Comparison of ENCODE assay signal across 1 cellular context in genomic region chr1:155696524-155696923, GRCh38.
TF ChIP-seq lines count a peak whose summit lies in the region.

No MANE protein-coding gene starts in this region.

TF ChIP-seq in K562, 482 proteins besides CTCF, POLR2A, EP300 and RAD21 (continued from another document):
- TF ChIP-seq CHD7 (IDR thresholded peaks at IDR 0.05; ENCODE audit: low read depth, low read length) (no peak), TAF9B (IDR thresholded peaks at IDR 0.05; ENCODE audit: partially characterized antibody) (no peak), HDGF (IDR thresholded peaks at IDR 0.05) (no peak), KAT7 (CRISPR knock-in tag; IDR thresholded peaks at IDR 0.05; ENCODE audit: borderline replicate concordance) (no peak), RCOR1 (IDR thresholded peaks at IDR 0.05; ENCODE audit: borderline replicate concordance in 1 of 2, low read depth in 2 of 2, low read length in 2 of 2) (no peak), ATF3 (IDR thresholded peaks at IDR 0.05) (0 out of 2 replicates have a peak, but pooled peaks have one; percentile 45), ATF3 (CRISPR knock-in tag; conservative IDR thresholded peaks at IDR 0.05) (no peak), ZKSCAN1 (IDR thresholded peaks at IDR 0.05; ENCODE audit: low read depth, low read length) (0 out of 2 replicates have a peak, but pooled peaks have one; percentile 39), ZNF3 (CRISPR knock-in tag; IDR thresholded peaks at IDR 0.05) (no peak), ZNF696 (CRISPR knock-in tag; conservative IDR thresholded peaks at IDR 0.05) (no peak), CHD2 (IDR thresholded peaks at IDR 0.05; ENCODE audit: low read depth, low read length) (no peak), TFAM (CRISPR knock-in tag; conservative IDR thresholded peaks at IDR 0.05) (no peak), ZNF184 (CRISPR knock-in tag; IDR thresholded peaks at IDR 0.05) (no peak), KLF13 (tag; IDR thresholded peaks at IDR 0.05; ENCODE audit: borderline replicate concordance, low read depth) (no peak), TRIM24 (IDR thresholded peaks at IDR 0.05) (peak; percentile 76 to 78), TAL1 (IDR thresholded peaks at IDR 0.05) (no peak)
- TF ChIP-seq, protein P1, sequence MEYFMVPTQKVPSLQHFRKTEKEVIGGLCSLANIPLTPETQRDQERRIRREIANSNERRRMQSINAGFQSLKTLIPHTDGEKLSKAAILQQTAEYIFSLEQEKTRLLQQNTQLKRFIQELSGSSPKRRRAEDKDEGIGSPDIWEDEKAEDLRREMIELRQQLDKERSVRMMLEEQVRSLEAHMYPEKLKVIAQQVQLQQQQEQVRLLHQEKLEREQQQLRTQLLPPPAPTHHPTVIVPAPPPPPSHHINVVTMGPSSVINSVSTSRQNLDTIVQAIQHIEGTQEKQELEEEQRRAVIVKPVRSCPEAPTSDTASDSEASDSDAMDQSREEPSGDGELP (CRISPR knock-in tag; IDR thresholded peaks at IDR 0.05; ENCODE audit: borderline replicate concordance), result no peak
- TF ChIP-seq, protein P2, sequence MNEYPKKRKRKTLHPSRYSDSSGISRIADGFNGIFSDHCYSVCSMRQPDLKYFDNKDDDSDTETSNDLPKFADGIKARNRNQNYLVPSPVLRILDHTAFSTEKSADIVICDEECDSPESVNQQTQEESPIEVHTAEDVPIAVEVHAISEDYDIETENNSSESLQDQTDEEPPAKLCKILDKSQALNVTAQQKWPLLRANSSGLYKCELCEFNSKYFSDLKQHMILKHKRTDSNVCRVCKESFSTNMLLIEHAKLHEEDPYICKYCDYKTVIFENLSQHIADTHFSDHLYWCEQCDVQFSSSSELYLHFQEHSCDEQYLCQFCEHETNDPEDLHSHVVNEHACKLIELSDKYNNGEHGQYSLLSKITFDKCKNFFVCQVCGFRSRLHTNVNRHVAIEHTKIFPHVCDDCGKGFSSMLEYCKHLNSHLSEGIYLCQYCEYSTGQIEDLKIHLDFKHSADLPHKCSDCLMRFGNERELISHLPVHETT (CRISPR knock-in tag; conservative IDR thresholded peaks at IDR 0.05 in 1 of 2, IDR thresholded peaks at IDR 0.05 in 1 of 2), result no peak
- TF ChIP-seq, protein P3, sequence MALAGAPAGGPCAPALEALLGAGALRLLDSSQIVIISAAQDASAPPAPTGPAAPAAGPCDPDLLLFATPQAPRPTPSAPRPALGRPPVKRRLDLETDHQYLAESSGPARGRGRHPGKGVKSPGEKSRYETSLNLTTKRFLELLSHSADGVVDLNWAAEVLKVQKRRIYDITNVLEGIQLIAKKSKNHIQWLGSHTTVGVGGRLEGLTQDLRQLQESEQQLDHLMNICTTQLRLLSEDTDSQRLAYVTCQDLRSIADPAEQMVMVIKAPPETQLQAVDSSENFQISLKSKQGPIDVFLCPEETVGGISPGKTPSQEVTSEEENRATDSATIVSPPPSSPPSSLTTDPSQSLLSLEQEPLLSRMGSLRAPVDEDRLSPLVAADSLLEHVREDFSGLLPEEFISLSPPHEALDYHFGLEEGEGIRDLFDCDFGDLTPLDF (CRISPR knock-in tag; IDR thresholded peaks at IDR 0.05), result no peak
- TF ChIP-seq, protein P4, sequence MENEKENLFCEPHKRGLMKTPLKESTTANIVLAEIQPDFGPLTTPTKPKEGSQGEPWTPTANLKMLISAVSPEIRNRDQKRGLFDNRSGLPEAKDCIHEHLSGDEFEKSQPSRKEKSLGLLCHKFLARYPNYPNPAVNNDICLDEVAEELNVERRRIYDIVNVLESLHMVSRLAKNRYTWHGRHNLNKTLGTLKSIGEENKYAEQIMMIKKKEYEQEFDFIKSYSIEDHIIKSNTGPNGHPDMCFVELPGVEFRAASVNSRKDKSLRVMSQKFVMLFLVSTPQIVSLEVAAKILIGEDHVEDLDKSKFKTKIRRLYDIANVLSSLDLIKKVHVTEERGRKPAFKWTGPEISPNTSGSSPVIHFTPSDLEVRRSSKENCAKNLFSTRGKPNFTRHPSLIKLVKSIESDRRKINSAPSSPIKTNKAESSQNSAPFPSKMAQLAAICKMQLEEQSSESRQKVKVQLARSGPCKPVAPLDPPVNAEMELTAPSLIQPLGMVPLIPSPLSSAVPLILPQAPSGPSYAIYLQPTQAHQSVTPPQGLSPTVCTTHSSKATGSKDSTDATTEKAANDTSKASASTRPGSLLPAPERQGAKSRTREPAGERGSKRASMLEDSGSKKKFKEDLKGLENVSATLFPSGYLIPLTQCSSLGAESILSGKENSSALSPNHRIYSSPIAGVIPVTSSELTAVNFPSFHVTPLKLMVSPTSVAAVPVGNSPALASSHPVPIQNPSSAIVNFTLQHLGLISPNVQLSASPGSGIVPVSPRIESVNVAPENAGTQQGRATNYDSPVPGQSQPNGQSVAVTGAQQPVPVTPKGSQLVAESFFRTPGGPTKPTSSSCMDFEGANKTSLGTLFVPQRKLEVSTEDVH (IDR thresholded peaks at IDR 0.05; ENCODE audit: low read depth, partially characterized antibody), result no peak
- TF ChIP-seq, protein P5, sequence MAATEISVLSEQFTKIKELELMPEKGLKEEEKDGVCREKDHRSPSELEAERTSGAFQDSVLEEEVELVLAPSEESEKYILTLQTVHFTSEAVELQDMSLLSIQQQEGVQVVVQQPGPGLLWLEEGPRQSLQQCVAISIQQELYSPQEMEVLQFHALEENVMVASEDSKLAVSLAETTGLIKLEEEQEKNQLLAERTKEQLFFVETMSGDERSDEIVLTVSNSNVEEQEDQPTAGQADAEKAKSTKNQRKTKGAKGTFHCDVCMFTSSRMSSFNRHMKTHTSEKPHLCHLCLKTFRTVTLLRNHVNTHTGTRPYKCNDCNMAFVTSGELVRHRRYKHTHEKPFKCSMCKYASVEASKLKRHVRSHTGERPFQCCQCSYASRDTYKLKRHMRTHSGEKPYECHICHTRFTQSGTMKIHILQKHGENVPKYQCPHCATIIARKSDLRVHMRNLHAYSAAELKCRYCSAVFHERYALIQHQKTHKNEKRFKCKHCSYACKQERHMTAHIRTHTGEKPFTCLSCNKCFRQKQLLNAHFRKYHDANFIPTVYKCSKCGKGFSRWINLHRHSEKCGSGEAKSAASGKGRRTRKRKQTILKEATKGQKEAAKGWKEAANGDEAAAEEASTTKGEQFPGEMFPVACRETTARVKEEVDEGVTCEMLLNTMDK (IDR thresholded peaks at IDR 0.05; ENCODE audit: borderline replicate concordance, insufficient read depth, low read depth, low read length, poor library complexity, severe bottlenecking), result no peak
- TF ChIP-seq, protein P6, sequence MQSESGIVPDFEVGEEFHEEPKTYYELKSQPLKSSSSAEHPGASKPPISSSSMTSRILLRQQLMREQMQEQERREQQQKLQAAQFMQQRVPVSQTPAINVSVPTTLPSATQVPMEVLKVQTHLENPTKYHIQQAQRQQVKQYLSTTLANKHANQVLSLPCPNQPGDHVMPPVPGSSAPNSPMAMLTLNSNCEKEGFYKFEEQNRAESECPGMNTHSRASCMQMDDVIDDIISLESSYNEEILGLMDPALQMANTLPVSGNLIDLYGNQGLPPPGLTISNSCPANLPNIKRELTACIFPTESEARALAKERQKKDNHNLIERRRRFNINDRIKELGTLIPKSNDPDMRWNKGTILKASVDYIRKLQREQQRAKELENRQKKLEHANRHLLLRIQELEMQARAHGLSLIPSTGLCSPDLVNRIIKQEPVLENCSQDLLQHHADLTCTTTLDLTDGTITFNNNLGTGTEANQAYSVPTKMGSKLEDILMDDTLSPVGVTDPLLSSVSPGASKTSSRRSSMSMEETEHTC (IDR thresholded peaks at IDR 0.05), result no peak
- TF ChIP-seq, protein P7, sequence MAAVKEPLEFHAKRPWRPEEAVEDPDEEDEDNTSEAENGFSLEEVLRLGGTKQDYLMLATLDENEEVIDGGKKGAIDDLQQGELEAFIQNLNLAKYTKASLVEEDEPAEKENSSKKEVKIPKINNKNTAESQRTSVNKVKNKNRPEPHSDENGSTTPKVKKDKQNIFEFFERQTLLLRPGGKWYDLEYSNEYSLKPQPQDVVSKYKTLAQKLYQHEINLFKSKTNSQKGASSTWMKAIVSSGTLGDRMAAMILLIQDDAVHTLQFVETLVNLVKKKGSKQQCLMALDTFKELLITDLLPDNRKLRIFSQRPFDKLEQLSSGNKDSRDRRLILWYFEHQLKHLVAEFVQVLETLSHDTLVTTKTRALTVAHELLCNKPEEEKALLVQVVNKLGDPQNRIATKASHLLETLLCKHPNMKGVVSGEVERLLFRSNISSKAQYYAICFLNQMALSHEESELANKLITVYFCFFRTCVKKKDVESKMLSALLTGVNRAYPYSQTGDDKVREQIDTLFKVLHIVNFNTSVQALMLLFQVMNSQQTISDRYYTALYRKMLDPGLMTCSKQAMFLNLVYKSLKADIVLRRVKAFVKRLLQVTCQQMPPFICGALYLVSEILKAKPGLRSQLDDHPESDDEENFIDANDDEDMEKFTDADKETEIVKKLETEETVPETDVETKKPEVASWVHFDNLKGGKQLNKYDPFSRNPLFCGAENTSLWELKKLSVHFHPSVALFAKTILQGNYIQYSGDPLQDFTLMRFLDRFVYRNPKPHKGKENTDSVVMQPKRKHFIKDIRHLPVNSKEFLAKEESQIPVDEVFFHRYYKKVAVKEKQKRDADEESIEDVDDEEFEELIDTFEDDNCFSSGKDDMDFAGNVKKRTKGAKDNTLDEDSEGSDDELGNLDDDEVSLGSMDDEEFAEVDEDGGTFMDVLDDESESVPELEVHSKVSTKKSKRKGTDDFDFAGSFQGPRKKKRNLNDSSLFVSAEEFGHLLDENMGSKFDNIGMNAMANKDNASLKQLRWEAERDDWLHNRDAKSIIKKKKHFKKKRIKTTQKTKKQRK (IDR thresholded peaks at IDR 0.05; ENCODE audit: borderline replicate concordance, low read depth, low read length), result no peak
- TF ChIP-seq, protein P8, sequence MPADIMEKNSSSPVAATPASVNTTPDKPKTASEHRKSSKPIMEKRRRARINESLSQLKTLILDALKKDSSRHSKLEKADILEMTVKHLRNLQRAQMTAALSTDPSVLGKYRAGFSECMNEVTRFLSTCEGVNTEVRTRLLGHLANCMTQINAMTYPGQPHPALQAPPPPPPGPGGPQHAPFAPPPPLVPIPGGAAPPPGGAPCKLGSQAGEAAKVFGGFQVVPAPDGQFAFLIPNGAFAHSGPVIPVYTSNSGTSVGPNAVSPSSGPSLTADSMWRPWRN (IDR thresholded peaks at IDR 0.05; ENCODE audit: low read depth), result no peak
